19 cellular contexts compared by ENCODE assay signal in the genomic region with DNA sequence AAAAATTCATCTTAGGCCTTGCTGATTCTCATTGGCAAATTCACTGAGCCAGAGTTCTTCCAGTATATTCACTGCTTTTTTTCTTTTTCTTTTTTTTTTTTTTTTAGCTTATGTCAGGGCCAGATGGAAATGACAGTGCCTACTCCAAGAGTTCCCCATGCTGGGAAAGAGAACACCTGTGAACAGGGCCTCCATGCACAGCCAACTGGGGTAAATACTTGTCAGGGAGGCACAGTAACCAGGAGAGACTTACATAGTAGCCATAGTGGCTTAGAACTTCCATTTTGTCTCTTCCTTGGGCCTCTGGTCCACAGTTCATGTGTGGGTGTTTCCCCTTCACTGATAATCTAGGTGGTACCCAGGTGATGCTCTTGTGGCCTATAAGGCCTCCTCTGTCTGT. TPM values are rescaled to one million over a fixed set of nuclear protein-coding genes. Genes with fewer than 3 reads are reported as not detected.
A peak's percentile ranks its signal among the peaks of the same experiment; 100 is the strongest.
DNase-seq lines count a peak whose midpoint lies in the region; ATAC-seq, FAIRE-seq and TF ChIP-seq lines count a peak whose summit lies in the region.
"Had no signal": no experiment of that assay in that cellular context is flagged by ENCODE, and none has a peak within 500 bp of the region (broad histone marks: within the 10 kb centered on the region; RNA-seq: fewer than 3 reads in every experiment).

No MANE protein-coding gene starts in this region.

- no peak overlapping the region for H2AFZ ChIP-seq in GM23338

- H3K4me1 Mint-ChIP-seq in immature natural killer cell (peaks cover 0 to 6% of the 10 kb centered on the region in 2 donors), GM23338 (no peaks in the 10 kb centered on the region)

- no peak overlapping the region for H3K4me3 Mint-ChIP-seq in immature natural killer cell
- no peak overlapping the region for H3K4me3 Mint-ChIP-seq in GM23338
- H3K4me3 Mint-ChIP-seq: CD4-positive, alpha-beta memory T cell had no signal

- H3K27me3 ChIP-seq in body of pancreas (no peaks in the 10 kb centered on the region), pancreas (no peaks in the 10 kb centered on the region), GM23338 (ENCODE audit: insufficient read depth) (no peaks in the 10 kb centered on the region)

- ATAC-seq in body of pancreas (peak; percentile 84), pancreas (peak; percentile 67 to 81 (median 76)), GM23338 (no peak)

- TF ChIP-seq POLR2A in body of pancreas (IDR thresholded peaks at IDR 0.05) = no peak

- peaks cover 0 to 10% (median 5%) of the 10 kb centered on the region in 3 donors for H3K27me3 Mint-ChIP-seq in immature natural killer cell (ENCODE audit: low read depth in 3 of 3)
- H3K27me3 Mint-ChIP-seq in GM23338 (ENCODE audit: insufficient read depth, low read depth, poor library complexity) = no peaks in the 10 kb centered on the region
- H3K27me3 Mint-ChIP-seq: CD4-positive, alpha-beta memory T cell had no signal

- H3K27ac Mint-ChIP-seq in immature natural killer cell (peak overlapping the region in 5 of 6 donors; percentile 21 to 76 (median 48)), GM23338 (no peak overlapping the region)
- H3K27ac Mint-ChIP-seq: CD4-positive, alpha-beta memory T cell had no signal

- H3K36me3 Mint-ChIP-seq in immature natural killer cell (peaks cover 11 to 39% (median 20%) of the 10 kb centered on the region in 3 donors), GM23338 (ENCODE audit: low read depth) (peaks cover 35% of the 10 kb centered on the region; the same call in 2 of the 3 replicates)

- TF ChIP-seq CTCF in body of pancreas (IDR thresholded peaks at IDR 0.05) = no peak
- TF ChIP-seq CTCF in pancreas (IDR thresholded peaks at IDR 0.05) = no peak
- no peak for TF ChIP-seq CTCF in GM23338 (conservative IDR thresholded peaks at IDR 0.05; ENCODE audit: low read depth in 2 of 2)

- peak; percentile 19 for DNase-seq in activated CD8-positive, alpha-beta memory T cell treated with anti-CD3 and anti-CD28 coated beads for 24 hours
- no peak for DNase-seq in activated CD8-positive, alpha-beta memory T cell treated with anti-CD3 and anti-CD28 coated beads, Interleukin-2, amount 50 U/mL, for 48 hours
- DNase-seq in body of pancreas (peak; percentile 80 to 91 (median 86)), immature natural killer cell (no peak), pancreas (peak in 4 of 6 donors; percentile 62 to 89 (median 84)), RPMI8226 (no peak), GM23338 (ENCODE audit: low spot score) (no peak)
- DNase-seq: C1 segment of cervical spinal cord; Calu3; CD4-positive, alpha-beta memory T cell; COR-L47; DMS79; EL; GDM1; H7; HCEC 1CT had no signal

- H4K20me1 ChIP-seq in GM23338 (replicated peaks; ENCODE audit: insufficient read depth) = no peaks in the 10 kb centered on the region

- H3K4me1 ChIP-seq in body of pancreas (peaks cover 65% of the 10 kb centered on the region), pancreas (peaks cover 34 to 52% (median 37%) of the 10 kb centered on the region in 3 donors), GM23338 (ENCODE audit: insufficient read depth) (no peaks in the 10 kb centered on the region)

- no peaks in the 10 kb centered on the region for H3K9me2 ChIP-seq in GM23338 (ENCODE audit: insufficient read depth)

- H3K79me2 ChIP-seq in GM23338 (replicated peaks; ENCODE audit: insufficient read depth) = no peaks in the 10 kb centered on the region

- FAIRE-seq in pancreas (lab: Jason Lieb, UNC) = no peak
- FAIRE-seq: GM12891, H1 had no signal

- no peak overlapping the region for H3K4me3 ChIP-seq in body of pancreas
- H3K4me3 ChIP-seq in pancreas = no peak overlapping the region
- H3K4me3 ChIP-seq in GM23338 = no peak overlapping the region

- H3F3A ChIP-seq in GM23338 (replicated peaks; ENCODE audit: low read depth) = no peaks in the 10 kb centered on the region

- intact Hi-C loops in body of pancreas (cut with DNase I) (no loop called here), pancreas (cut with DNase I) (no loop called here)

- H3K36me3 ChIP-seq in body of pancreas (replicated peaks in 1 of 2; ENCODE audit: insufficient read depth in 1 of 2, low read depth in 2 of 2) = no peaks in the 10 kb centered on the region
- peaks cover 0 to 3% (median 0%) of the 10 kb centered on the region in 3 donors for H3K36me3 ChIP-seq in pancreas
- H3K36me3 ChIP-seq in GM23338 (ENCODE audit: insufficient read depth) = peaks cover 8% of the 10 kb centered on the region; the same call in 1 of the 2 replicates

- no peak overlapping the region for H3K4me2 ChIP-seq in GM23338

- peak overlapping the region; percentile 64 to 85 (median 80) for H3K27ac ChIP-seq in body of pancreas
- peak overlapping the region; percentile 63 to 72 (median 66) for H3K27ac ChIP-seq in pancreas
- no peak overlapping the region for H3K27ac ChIP-seq in GM23338 (ENCODE audit: low read depth)

- H3K9me3 ChIP-seq in body of pancreas = no peaks in the 10 kb centered on the region
- no peaks in the 10 kb centered on the region for H3K9me3 ChIP-seq in pancreas

- H3K9me3 Mint-ChIP-seq in immature natural killer cell = peaks cover 0 to 7% (median 0%) of the 10 kb centered on the region in 6 donors
- H3K9me3 Mint-ChIP-seq in GM23338 = peaks cover 21% of the 10 kb centered on the region; the same call in 2 of the 3 replicates

TF ChIP-seq in GM23338, 12 proteins besides CTCF, POLR2A, EP300 and RAD21:
- TF ChIP-seq ETS1 (IDR thresholded peaks at IDR 0.05) = no peak
- no peak for TF ChIP-seq STAT1 (IDR thresholded peaks at IDR 0.05; ENCODE audit: unreplicated experiment)
- no peak for TF ChIP-seq EZH2 (IDR thresholded peaks at IDR 0.05; ENCODE audit: low read depth, unreplicated experiment)
- no peak for TF ChIP-seq CREB1 (CRISPR knock-in tag; IDR thresholded peaks at IDR 0.05; ENCODE audit: low read depth)
- no peak for TF ChIP-seq POLR2AphosphoS5 (IDR thresholded peaks at IDR 0.05; ENCODE audit: low read depth)
- no peak for TF ChIP-seq ZNF331 (CRISPR knock-in tag; IDR thresholded peaks at IDR 0.05; ENCODE audit: low read depth)

RNA-seq across cellular contexts. Expression of gene SCLY, which starts 15.2 kb away (rescaled TPM):
- total RNA-seq in body of pancreas = 10 to 100 TPM; 18.5 to 32.4 TPM
- polyA plus RNA-seq in immature natural killer cell = 10 to 100 TPM; 12.1 to 15.8 (median 12.8) TPM
- total RNA-seq in pancreas = 10 to 100 TPM; 16.7 to 33.5 (median 29.0) TPM
- 10 to 100 TPM; 13.8 to 17.1 TPM for polyA plus RNA-seq in pancreas
- 68.9 and 80.3 TPM in 2 replicates for total RNA-seq in GM23338 (2014; rRNA removed; shearing (Covaris generic))
- 57.2 and 61.1 TPM in 2 replicates for polyA plus RNA-seq in GM23338 (2016; fragmentation: Nextera tagmentation; extraction: Ambion mirVana)

RNA-seq across cellular contexts. Expression of gene ESPNL, which starts 54.6 kb away (rescaled TPM):
- total RNA-seq in body of pancreas (not detected), pancreas (under 1 TPM in 5 of 6 donors, not detected in 1; 0.05 to 0.72 (median 0.12) TPM)
- polyA plus RNA-seq in immature natural killer cell (not detected), pancreas (under 1 TPM; 0.38 to 0.42 TPM), GM23338 (2016; fragmentation: Nextera tagmentation; extraction: Ambion mirVana) (0.44 and 0.71 TPM in 2 replicates)
- 3.1 and 4.3 TPM in 2 replicates for total RNA-seq in GM23338 (2014; rRNA removed; shearing (Covaris generic))
- total RNA-seq: A172 had no signal
- polyA plus RNA-seq: CD4-positive, alpha-beta memory T cell had no signal

Comparison
In these comparisons a context has a peak if more than half of its experiments do, and no peak if none do; other contexts are left out.
1. DNase-seq: peak in activated CD8-positive, alpha-beta memory T cell treated with anti-CD3 and anti-CD28 coated beads for 24 hours (single experiment), body of pancreas (4 of 4) and pancreas (4 of 6); none in activated CD8-positive, alpha-beta memory T cell treated with anti-CD3 and anti-CD28 coated beads, Interleukin-2, amount 50 U/mL, for 48 hours (single experiment), immature natural killer cell (0 of 3), RPMI8226 (single experiment) and GM23338 (single experiment).